Comparison of ENCODE assay signal across 1 cellular context in genomic region chr17:60325730-60326524, GRCh38.
A peak's percentile ranks its signal among the peaks of the same experiment; 100 is the strongest.
TF ChIP-seq lines count a peak whose summit lies in the region.

No MANE protein-coding gene starts in this region.

TF ChIP-seq in K562, 482 proteins besides CTCF, POLR2A, EP300 and RAD21 (continued from another document):
- TF ChIP-seq, protein P1, sequence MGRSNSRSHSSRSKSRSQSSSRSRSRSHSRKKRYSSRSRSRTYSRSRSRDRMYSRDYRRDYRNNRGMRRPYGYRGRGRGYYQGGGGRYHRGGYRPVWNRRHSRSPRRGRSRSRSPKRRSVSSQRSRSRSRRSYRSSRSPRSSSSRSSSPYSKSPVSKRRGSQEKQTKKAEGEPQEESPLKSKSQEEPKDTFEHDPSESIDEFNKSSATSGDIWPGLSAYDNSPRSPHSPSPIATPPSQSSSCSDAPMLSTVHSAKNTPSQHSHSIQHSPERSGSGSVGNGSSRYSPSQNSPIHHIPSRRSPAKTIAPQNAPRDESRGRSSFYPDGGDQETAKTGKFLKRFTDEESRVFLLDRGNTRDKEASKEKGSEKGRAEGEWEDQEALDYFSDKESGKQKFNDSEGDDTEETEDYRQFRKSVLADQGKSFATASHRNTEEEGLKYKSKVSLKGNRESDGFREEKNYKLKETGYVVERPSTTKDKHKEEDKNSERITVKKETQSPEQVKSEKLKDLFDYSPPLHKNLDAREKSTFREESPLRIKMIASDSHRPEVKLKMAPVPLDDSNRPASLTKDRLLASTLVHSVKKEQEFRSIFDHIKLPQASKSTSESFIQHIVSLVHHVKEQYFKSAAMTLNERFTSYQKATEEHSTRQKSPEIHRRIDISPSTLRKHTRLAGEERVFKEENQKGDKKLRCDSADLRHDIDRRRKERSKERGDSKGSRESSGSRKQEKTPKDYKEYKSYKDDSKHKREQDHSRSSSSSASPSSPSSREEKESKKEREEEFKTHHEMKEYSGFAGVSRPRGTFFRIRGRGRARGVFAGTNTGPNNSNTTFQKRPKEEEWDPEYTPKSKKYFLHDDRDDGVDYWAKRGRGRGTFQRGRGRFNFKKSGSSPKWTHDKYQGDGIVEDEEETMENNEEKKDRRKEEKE (IDR thresholded peaks at IDR 0.05; ENCODE audit: borderline replicate concordance in 1 of 2, control insufficient read depth in 1 of 2, low read depth in 2 of 2, low read length in 1 of 2) = 0 out of 4 replicates have a peak, but pooled peaks of 1 of the 2 experiments have one; percentile 35
- TF ChIP-seq ZFPM2 (CRISPR knock-in tag; IDR thresholded peaks at IDR 0.05) (no peak), ZBTB11 (CRISPR knock-in tag; IDR thresholded peaks at IDR 0.05) (peak in 1 of 3 experiments; percentile 80; a peak in 2 of 6 replicates), TRIM24 (IDR thresholded peaks at IDR 0.05) (no peak), CEBPB (tag; IDR thresholded peaks at IDR 0.05) (peak; percentile 48; the same call in 1 of the 2 replicates)
- TF ChIP-seq, protein P2, sequence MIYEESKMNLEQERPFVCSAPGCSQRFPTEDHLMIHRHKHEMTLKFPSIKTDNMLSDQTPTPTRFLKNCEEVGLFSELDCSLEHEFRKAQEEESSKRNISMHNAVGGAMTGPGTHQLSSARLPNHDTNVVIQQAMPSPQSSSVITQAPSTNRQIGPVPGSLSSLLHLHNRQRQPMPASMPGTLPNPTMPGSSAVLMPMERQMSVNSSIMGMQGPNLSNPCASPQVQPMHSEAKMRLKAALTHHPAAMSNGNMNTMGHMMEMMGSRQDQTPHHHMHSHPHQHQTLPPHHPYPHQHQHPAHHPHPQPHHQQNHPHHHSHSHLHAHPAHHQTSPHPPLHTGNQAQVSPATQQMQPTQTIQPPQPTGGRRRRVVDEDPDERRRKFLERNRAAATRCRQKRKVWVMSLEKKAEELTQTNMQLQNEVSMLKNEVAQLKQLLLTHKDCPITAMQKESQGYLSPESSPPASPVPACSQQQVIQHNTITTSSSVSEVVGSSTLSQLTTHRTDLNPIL (CRISPR knock-in tag; IDR thresholded peaks at IDR 0.05) = no peak
